ENCODE assay signal across 15 cellular contexts in the genomic region with DNA sequence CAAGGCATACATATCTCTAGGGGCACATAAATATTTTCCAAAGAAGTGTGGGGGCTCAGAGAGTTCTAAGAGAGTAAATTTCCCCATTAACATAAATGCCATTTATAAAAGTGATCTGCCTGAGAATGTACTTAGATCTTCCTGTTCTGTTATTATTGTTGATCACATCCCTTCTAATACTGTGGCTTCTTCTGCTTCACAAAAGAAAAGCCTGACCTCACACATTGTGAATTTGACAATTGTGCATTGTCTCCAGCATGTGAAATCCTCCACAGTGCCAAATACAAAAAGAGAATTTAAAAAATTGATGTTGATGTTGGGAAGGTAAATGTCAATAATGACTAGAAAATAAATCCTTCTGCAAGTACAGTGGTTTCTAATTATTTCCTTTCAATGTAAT.
DNase-seq lines count a peak whose midpoint lies in the region; ATAC-seq and TF ChIP-seq lines count a peak whose summit lies in the region.
"Had no signal": no experiment of that assay in that cellular context is flagged by ENCODE, and none has a peak within 500 bp of the region (broad histone marks: within the 10 kb centered on the region; RNA-seq: fewer than 3 reads in every experiment).

No MANE protein-coding gene starts in this region.

- H3K27me3 ChIP-seq in H9 (ENCODE audit: insufficient read depth, low read length): no peaks in the 10 kb centered on the region
- no peaks in the 10 kb centered on the region for H3K27me3 ChIP-seq in lower lobe of right lung (ENCODE audit: low read depth)
- H3K27me3 ChIP-seq: BLaER1 had no signal

- no peak for ATAC-seq in lower lobe of right lung

- no peak overlapping the region for H3K9ac ChIP-seq in H9 (ENCODE audit: extremely low read depth, insufficient read length, low read length)
- H3K9ac ChIP-seq: BLaER1 had no signal

- H3K27ac ChIP-seq in H9 (ENCODE audit: insufficient read length, low read depth, low read length): no peak overlapping the region
- peak overlapping the region; percentile 42 for H3K27ac ChIP-seq in cingulate gyrus (ENCODE audit: low read depth, low read length)
- H3K27ac ChIP-seq in temporal lobe (ENCODE audit: low read depth, low read length): peak overlapping the region; percentile 58
- no peak overlapping the region for H3K27ac ChIP-seq in lower lobe of right lung
- H3K27ac ChIP-seq: BLaER1 had no signal

- H3K4me3 Mint-ChIP-seq in H9: no peak overlapping the region
- H3K4me3 Mint-ChIP-seq: CD4-positive, CD25-positive, alpha-beta regulatory T cell had no signal

- TF ChIP-seq CTCF in H9 (conservative IDR thresholded peaks at IDR 0.05) (no peak), lower lobe of right lung (IDR thresholded peaks at IDR 0.05) (no peak)

- no peaks in the 10 kb centered on the region; the same call in 1 of the 2 replicates for H3K27me3 Mint-ChIP-seq in H9 (ENCODE audit: low read depth)
- H3K27me3 Mint-ChIP-seq: CD4-positive, CD25-positive, alpha-beta regulatory T cell had no signal

- no peak overlapping the region for H4K91ac ChIP-seq in H9 (ENCODE audit: insufficient read length, low read depth, low read length)

- no peak overlapping the region for H3K14ac ChIP-seq in H9 (ENCODE audit: insufficient read depth, low read length)

- H2AK5ac ChIP-seq in H9 (ENCODE audit: insufficient read length, low read length): no peak overlapping the region

- DNase-seq in H9 (no peak), medulla oblongata (ENCODE audit: extremely low spot score) (peak; percentile 14), lower lobe of right lung (no peak), CD1c-positive myeloid dendritic cell (ENCODE audit: extremely low spot score) (no peak)
- DNase-seq in effector CD4-positive, alpha-beta T cell: no peak
- DNase-seq: 8988T; AML-193; Calu3; CD4-positive, CD25-positive, alpha-beta regulatory T cell; DMS 273 treated with DMSO at 0.1 percent for 48 hours; IMR-90; KBM-7 had no signal

- no peaks in the 10 kb centered on the region for H3K79me2 ChIP-seq in H9 (ENCODE audit: insufficient read depth, low read length)

- H2BK15ac ChIP-seq in H9 (ENCODE audit: low read depth, low read length): no peak overlapping the region

- no peak overlapping the region for H3K4ac ChIP-seq in H9 (ENCODE audit: low read depth, low read length)

- no peak overlapping the region for H3T11ph ChIP-seq in H9 (ENCODE audit: low read length)

- H3K4me3 ChIP-seq in lower lobe of right lung: no peak overlapping the region
- H3K4me3 ChIP-seq: BLaER1 had no signal

- H3K27ac Mint-ChIP-seq in H9: peak overlapping the region in 2 of 3 experiments; percentile 34 to 83; a peak in 4 of 7 replicates
- H3K27ac Mint-ChIP-seq: CD4-positive, CD25-positive, alpha-beta regulatory T cell had no signal

- no peak overlapping the region for H2AFZ ChIP-seq in H9 (ENCODE audit: low read length)

- H3K79me1 ChIP-seq in H9 (ENCODE audit: insufficient read depth, low read depth, low read length, poor library complexity, severe bottlenecking): no peaks in the 10 kb centered on the region

- peaks cover 14 to 27% (median 25%) of the 10 kb centered on the region in 3 experiments for H3K36me3 Mint-ChIP-seq in H9 (ENCODE audit: insufficient read depth in 1 of 3, low read depth in 3 of 3)
- H3K36me3 Mint-ChIP-seq: CD4-positive, CD25-positive, alpha-beta regulatory T cell had no signal

- no peaks in the 10 kb centered on the region for H3K36me3 ChIP-seq in lower lobe of right lung
- H3K36me3 ChIP-seq: BLaER1 had no signal

- H4K20me1 ChIP-seq in H9 (ENCODE audit: control insufficient read depth, insufficient read depth, insufficient read length): no peaks in the 10 kb centered on the region
- H4K20me1 ChIP-seq: BLaER1 had no signal

- no peak overlapping the region for H3K56ac ChIP-seq in H9 (ENCODE audit: insufficient read length, low read depth, low read length)

- no peak overlapping the region for H3K23ac ChIP-seq in H9 (ENCODE audit: insufficient read length, low read depth, low read length)

- no peaks in the 10 kb centered on the region for H3K23me2 ChIP-seq in H9 (ENCODE audit: insufficient read length, low read depth, low read length, poor library complexity, severe bottlenecking)

- no peak overlapping the region for H4K8ac ChIP-seq in H9 (replicated peaks; ENCODE audit: insufficient read length, low read depth, low read length)

- peaks cover 28 to 31% of the 10 kb centered on the region in 2 experiments for H3K9me3 Mint-ChIP-seq in H9

- no peak overlapping the region for H2BK120ac ChIP-seq in H9 (ENCODE audit: low read depth, low read length, poor library complexity, severe bottlenecking)

- no peak overlapping the region for H2BK5ac ChIP-seq in H9 (ENCODE audit: insufficient read length, low read length)

- intact Hi-C loops in lower lobe of right lung (cut with DNase I): no loop called here

- no peak overlapping the region for H3K4me2 ChIP-seq in H9 (ENCODE audit: insufficient read depth, insufficient read length, low read length)
- H3K4me2 ChIP-seq: BLaER1 had no signal

- H4K5ac ChIP-seq in H9 (ENCODE audit: insufficient read length, low read depth, low read length): no peak overlapping the region

- no peak overlapping the region for H2BK12ac ChIP-seq in H9 (ENCODE audit: insufficient read length, low read depth, low read length)

- no peak overlapping the region for H3K18ac ChIP-seq in H9 (ENCODE audit: insufficient read length, low read depth, low read length)

- H3K4me1 ChIP-seq in H9 (ENCODE audit: insufficient read depth, low read length): peaks cover 3% of the 10 kb centered on the region; the same call in 1 of the 2 replicates
- H3K4me1 ChIP-seq in lower lobe of right lung: no peaks in the 10 kb centered on the region

- H3K4me1 Mint-ChIP-seq in H9: peaks cover 8 to 11% of the 10 kb centered on the region in 2 experiments

- peaks cover 9% of the 10 kb centered on the region for H3K9me3 ChIP-seq in H9 (ENCODE audit: control insufficient read depth, low read depth, low read length)
- H3K9me3 ChIP-seq in lower lobe of right lung: peaks cover 12% of the 10 kb centered on the region

- no peak overlapping the region for H2BK20ac ChIP-seq in H9 (ENCODE audit: low read depth, low read length, poor library complexity, severe bottlenecking)

Comparison
In these comparisons a context has a peak if more than half of its experiments do, and no peak if none do; other contexts are left out.
1. H3K27ac ChIP-seq: peak in cingulate gyrus (single experiment) and temporal lobe (single experiment); none in H9 (single experiment) and lower lobe of right lung (single experiment).